Comparison of ENCODE assay signal across 8 cellular contexts in genomic region chr2:178891265-178891958, GRCh38.
A peak's percentile ranks its signal among the peaks of the same experiment; 100 is the strongest.
DNase-seq lines count a peak whose midpoint lies in the region; ATAC-seq, FAIRE-seq and TF ChIP-seq lines count a peak whose summit lies in the region.

No MANE protein-coding gene starts in this region.

- no peak overlapping the region for H3K14ac ChIP-seq in H1 (ENCODE audit: insufficient read length)

- no peak overlapping the region for H3K56ac ChIP-seq in H1 (replicated peaks; ENCODE audit: insufficient read length, low read depth, low read length)

- no peak overlapping the region for H2AK5ac ChIP-seq in H1 (ENCODE audit: low read depth, low read length)

- peak; percentile 81 for ATAC-seq in GM18870 (IDR thresholded peaks at IDR 0.05; ENCODE audit: unreplicated experiment)
- peak; percentile 88 for ATAC-seq in HG03139 (IDR thresholded peaks at IDR 0.05; ENCODE audit: unreplicated experiment)

- H2BK120ac ChIP-seq in H1 (replicated peaks; ENCODE audit: low read depth, low read length) = no peak overlapping the region

- WGBS in H1 (ENCODE audit: extremely low coverage in 1 of 2, insufficient coverage in 1 of 2, insufficient read length in 1 of 2, insufficient replicate concordance in 2 of 2, low coverage in 1 of 2, low lambda C conversion rate in 2 of 2, missing lambda C conversion rate in 1 of 2), 2 experiments = 57% methylated on average over 3 of the region's 3 CpGs; no CpG with 5 or more reads in 1 of the 2 experiments

- no peak overlapping the region for H2BK20ac ChIP-seq in H1 (ENCODE audit: low read length)

- H3K27me3 Mint-ChIP-seq in activated CD4-positive, alpha-beta memory T cell treated with anti-CD3 and anti-CD28 coated beads, Interleukin-2, amount 10 ng/mL, durations not matched to agents 7 days and 5 days = peaks cover 4% of the 10 kb centered on the region

- peaks cover 0 to 3% (median 0%) of the 10 kb centered on the region in 4 experiments; a peak in 2 of 7 replicates for H3K4me1 ChIP-seq in H1 (replicated peaks in 1 of 4; ENCODE audit: control insufficient read depth in 3 of 4, insufficient read depth in 4 of 4, low read length in 3 of 4)

- TF ChIP-seq EP300 in H1 (IDR thresholded peaks at IDR 0.05; ENCODE audit: borderline replicate concordance in 1 of 2, low read depth in 2 of 2, low read length in 2 of 2) = no peak

- peak; percentile 68 to 76 for TF ChIP-seq RAD21 in H1 (IDR thresholded peaks at IDR 0.05 in 1 of 2, conservative IDR thresholded peaks at IDR 0.05 in 1 of 2; ENCODE audit: low read depth in 2 of 2, low read length in 2 of 2)

- H4K91ac ChIP-seq in H1 (replicated peaks; ENCODE audit: insufficient read length, low read length) = no peak overlapping the region

- DNase-seq in AML-193 (lab: John Stamatoyannopoulos, UW) = peak; percentile 28 to 65
- DNase-seq in NCI-H526 treated with DMSO at 0.1 percent for 48 hours (lab: John Stamatoyannopoulos, UW) = peak; percentile 50
- DNase-seq in activated CD4-positive, alpha-beta memory T cell treated with anti-CD3 and anti-CD28 coated beads, Interleukin-2, amount 10 ng/mL, durations not matched to agents 7 days and 5 days = peak; percentile 62
- peak; percentile 27 to 78 for DNase-seq in H1 (ENCODE audit: low read depth in 1 of 2, low spot score in 2 of 2)
- DNase-seq in midbrain (lab: John Stamatoyannopoulos, UW) = peak; percentile 75
- DNase-seq in stimulated activated CD8-positive, alpha-beta memory T cell treated with anti-CD3 and anti-CD28 coated beads, Interleukin-7, amount 100 ng/mL, for 24 hours (ENCODE audit: low read depth) = peak; percentile 25

- H4K8ac ChIP-seq in H1 (ENCODE audit: extremely low read depth, insufficient read depth, low read length) = no peak overlapping the region

- no peak overlapping the region for H3K18ac ChIP-seq in H1 (ENCODE audit: extremely low read depth, low read length)

- H3K9ac ChIP-seq in H1 (replicated peaks in 1 of 4; ENCODE audit: extremely low read depth in 1 of 4, low read depth in 3 of 4, low read length in 3 of 4) = no peak overlapping the region

- H3K4me1 Mint-ChIP-seq in activated CD4-positive, alpha-beta memory T cell treated with anti-CD3 and anti-CD28 coated beads, Interleukin-2, amount 10 ng/mL, durations not matched to agents 7 days and 5 days = no peaks in the 10 kb centered on the region

- H3K4me2 ChIP-seq in H1 (ENCODE audit: insufficient read depth in 1 of 2, low read depth in 2 of 2, low read length in 2 of 2) = no peak overlapping the region

- no peaks in the 10 kb centered on the region for H3K79me1 ChIP-seq in H1 (ENCODE audit: low read depth, low read length)

- H3K36me3 Mint-ChIP-seq in activated CD4-positive, alpha-beta memory T cell treated with anti-CD3 and anti-CD28 coated beads, Interleukin-2, amount 10 ng/mL, durations not matched to agents 7 days and 5 days (ENCODE audit: low read depth) = no peaks in the 10 kb centered on the region

- H3K23me2 ChIP-seq in H1 (ENCODE audit: low read depth, low read length) = no peaks in the 10 kb centered on the region; the same call in 1 of the 2 replicates

- no peaks in the 10 kb centered on the region for H3K27me3 ChIP-seq in H1 (replicated peaks in 1 of 4; ENCODE audit: control insufficient read depth in 3 of 4, extremely low read depth in 1 of 4, insufficient read depth in 3 of 4, low read length in 3 of 4)

- H2BK12ac ChIP-seq in H1 (ENCODE audit: low read depth, low read length) = no peak overlapping the region

- H2AFZ ChIP-seq in H1 (ENCODE audit: low read length) = no peak overlapping the region

- H3K4me3 Mint-ChIP-seq in activated CD4-positive, alpha-beta memory T cell treated with anti-CD3 and anti-CD28 coated beads, Interleukin-2, amount 10 ng/mL, durations not matched to agents 7 days and 5 days = no peak overlapping the region

- no peaks in the 10 kb centered on the region for H3K79me2 ChIP-seq in H1 (ENCODE audit: control insufficient read depth in 1 of 2, insufficient read depth in 2 of 2, low read length in 2 of 2)

- H3K9me3 Mint-ChIP-seq in activated CD4-positive, alpha-beta memory T cell treated with anti-CD3 and anti-CD28 coated beads, Interleukin-2, amount 10 ng/mL, durations not matched to agents 7 days and 5 days = no peaks in the 10 kb centered on the region

- H2BK5ac ChIP-seq in H1 (ENCODE audit: low read depth, low read length) = no peak overlapping the region

- POLR2A ChIA-PET in activated CD4-positive, alpha-beta memory T cell treated with anti-CD3 and anti-CD28 coated beads, Interleukin-2, amount 10 ng/mL, durations not matched to agents 7 days and 5 days (lab: Charles Lee) = no interaction called here
- POLR2A ChIA-PET in H1 (lab: Charles Lee; ENCODE audit: partially characterized antibody) = interaction anchor here (0.7 kb wide), 1 partner anchor 15 kb away, joined by 3 read pairs; no protein-coding TSS in a partner anchor

- CTCF ChIA-PET in activated CD4-positive, alpha-beta memory T cell treated with anti-CD3 and anti-CD28 coated beads, Interleukin-2, amount 10 ng/mL, durations not matched to agents 7 days and 5 days (lab: Charles Lee) = interaction anchor here (0.7 to 2.1 kb wide), 14 partner anchors 9 to 267 kb away, joined by 3 to 14 read pairs (median 4); no protein-coding TSS in a partner anchor
- CTCF ChIA-PET in H1 (lab: Charles Lee; ENCODE audit: partially characterized antibody) = interaction anchor here (0.7 to 3.3 kb wide), 26 partner anchors 9 to 450 kb away, joined by 3 to 21 read pairs (median 4); partner anchors contain the start of gene TTN

- no peaks in the 10 kb centered on the region for H4K20me1 ChIP-seq in H1 (replicated peaks in 1 of 2; ENCODE audit: control insufficient read depth in 1 of 2, insufficient read depth in 2 of 2, low read length in 2 of 2)

- peak; percentile 86 for FAIRE-seq in H1 (lab: Jason Lieb, UNC)

- no peak overlapping the region for H3K4ac ChIP-seq in H1 (replicated peaks; ENCODE audit: insufficient read length, low read depth, low read length)

- H3K36me3 ChIP-seq in H1 (ENCODE audit: control insufficient read depth in 2 of 4, insufficient read depth in 4 of 4, low read length in 3 of 4) = no peaks in the 10 kb centered on the region; a peak in 1 of 8 replicates

- H3K4me3 ChIP-seq in H1 (ENCODE audit: extremely low read depth in 1 of 4, insufficient read depth in 2 of 4, low read depth in 3 of 4, low read length in 4 of 4) = no peak overlapping the region

- no peak overlapping the region for H3K23ac ChIP-seq in H1 (ENCODE audit: insufficient read length)

- no peaks in the 10 kb centered on the region for H3K9me3 ChIP-seq in H1 (ENCODE audit: insufficient read depth in 2 of 2, low read depth in 1 of 2, low read length in 1 of 2)

- no peak for TF ChIP-seq POLR2A in H1 (IDR thresholded peaks at IDR 0.05; ENCODE audit: control extremely low read depth in 1 of 2, low read depth in 2 of 2, low read length in 2 of 2)

- no peak overlapping the region for H4K5ac ChIP-seq in H1 (ENCODE audit: insufficient read length, low read depth, low read length)

- no peak overlapping the region for H2BK15ac ChIP-seq in H1 (ENCODE audit: low read length)

- no peak overlapping the region for H3K27ac Mint-ChIP-seq in activated CD4-positive, alpha-beta memory T cell treated with anti-CD3 and anti-CD28 coated beads, Interleukin-2, amount 10 ng/mL, durations not matched to agents 7 days and 5 days

- no peak overlapping the region for H3K27ac ChIP-seq in H1 (ENCODE audit: low read depth, low read length)

- TF ChIP-seq CTCF in H1 (IDR thresholded peaks at IDR 0.05; ENCODE audit: control extremely low read depth in 1 of 3, insufficient read depth in 1 of 3, low read depth in 1 of 3, low read length in 3 of 3) = peak in 2 of 3 experiments; percentile 78 to 84; a peak in 3 of 4 replicates

TF ChIP-seq in H1, 55 proteins besides CTCF, POLR2A, EP300 and RAD21:
- TF ChIP-seq ATF2 (IDR thresholded peaks at IDR 0.05; ENCODE audit: low read length) = no peak
- peak in 1 of 2 experiments; percentile 78; a peak in 1 of 4 replicates for TF ChIP-seq HDAC2 (IDR thresholded peaks at IDR 0.05; ENCODE audit: borderline replicate concordance in 1 of 2, low read depth in 2 of 2, low read length in 2 of 2)
- TF ChIP-seq EZH2 (IDR thresholded peaks at IDR 0.05; ENCODE audit: low read depth, low read length, severe bottlenecking) = no peak
- no peak for TF ChIP-seq BCL11A (IDR thresholded peaks at IDR 0.05; ENCODE audit: low read depth in 2 of 2, low read length in 2 of 2)
- peak; percentile 97 for TF ChIP-seq KDM1A (IDR thresholded peaks at IDR 0.05; ENCODE audit: borderline replicate concordance, low read length)
- no peak for TF ChIP-seq KDM4A (IDR thresholded peaks at IDR 0.05; ENCODE audit: low read depth, low read length, severe bottlenecking)
- no peak for TF ChIP-seq MAFK (IDR thresholded peaks at IDR 0.05; ENCODE audit: low read depth, low read length)
TF ChIP-seq in H1: peak in this region for 2.

Comparison
In these comparisons a context has a peak if more than half of its experiments do, and no peak if none do; other contexts are left out.
1. DNase-seq: peak in every context shown above with its lines; median percentile 75 in midbrain; 62 in activated CD4-positive, alpha-beta memory T cell treated with anti-CD3 and anti-CD28 coated beads, Interleukin-2, amount 10 ng/mL, durations not matched to agents 7 days and 5 days; 52 in H1; 50 in NCI-H526 treated with DMSO at 0.1 percent for 48 hours; 46 in AML-193; 25 in stimulated activated CD8-positive, alpha-beta memory T cell treated with anti-CD3 and anti-CD28 coated beads, Interleukin-7, amount 100 ng/mL, for 24 hours.